ENCODE assay signal across 8 cellular contexts in the genomic region with DNA sequence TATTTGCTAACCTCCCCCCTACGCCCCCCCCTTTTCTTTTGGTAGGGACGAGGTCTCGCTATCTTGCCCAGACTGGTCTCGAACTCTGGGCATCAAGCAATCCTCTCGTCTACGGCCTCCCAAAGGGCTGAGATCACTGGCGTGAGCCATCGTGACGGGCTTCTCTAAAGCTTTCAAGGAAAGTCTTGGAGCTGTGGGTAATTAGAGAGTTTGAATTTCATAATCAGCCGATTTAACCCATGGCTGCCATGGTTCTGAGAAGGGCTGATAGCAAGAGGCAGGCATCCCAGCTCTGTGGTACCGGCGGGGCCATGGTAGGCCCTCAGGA. TPM values are rescaled to one million over a fixed set of nuclear protein-coding genes. Genes with fewer than 3 reads are reported as not detected.
A peak's percentile ranks its signal among the peaks of the same experiment; 100 is the strongest.
DNase-seq lines count a peak whose midpoint lies in the region; ATAC-seq, FAIRE-seq and TF ChIP-seq lines count a peak whose summit lies in the region.

No MANE protein-coding gene starts in this region.

- H2BK5ac ChIP-seq in mesendoderm (ENCODE audit: low read length), result no peak overlapping the region

- SMC1A ChIA-PET in GM12878 (lab: Charles Lee; ENCODE audit: uncharacterized antibody, unreplicated experiment), result interaction anchor here (0.7 to 1.7 kb wide), 5 partner anchors 12 to 229 kb away, joined by 3 to 4 read pairs (median 3); a partner anchor contains a TSS

- H2BK120ac ChIP-seq in mesendoderm (ENCODE audit: low read depth, low read length), result no peak overlapping the region

- POLR2A ChIA-PET in GM12878 (lab: Charles Lee), result interaction anchor here (0.8 to 2.9 kb wide), 6 partner anchors 11 to 102 kb away, joined by 3 to 12 read pairs (median 4); a partner anchor contains a TSS

- TF ChIP-seq CTCF in left ventricle myocardium inferior (IDR thresholded peaks at IDR 0.05; ENCODE audit: borderline replicate concordance) (no peak), GM12878 (IDR thresholded peaks at IDR 0.05 in 2 of 3, conservative IDR thresholded peaks at IDR 0.05 in 1 of 3; ENCODE audit: control insufficient read depth in 2 of 3, extremely low read depth in 1 of 3, insufficient read depth in 1 of 3, low read depth in 3 of 3, low read length in 3 of 3) (no peak), uterus (IDR thresholded peaks at IDR 0.05) (no peak)

- H2BK15ac ChIP-seq in mesendoderm (replicated peaks; ENCODE audit: low read depth), result no peak overlapping the region

- TF ChIP-seq POLR2A in GM12878 (IDR thresholded peaks at IDR 0.05; ENCODE audit: low read depth, low read length) (no peak), uterus (IDR thresholded peaks at IDR 0.05) (no peak)

- WGBS in GM12878 (ENCODE audit: insufficient coverage, insufficient replicate concordance, low lambda C conversion rate, missing lambda C conversion rate), result 79% methylated on average over 12 of the region's 12 CpGs
- WGBS in mesendoderm (ENCODE audit: extremely low coverage, insufficient coverage, low lambda C conversion rate), result no CpG with 5 or more reads among the region's 12 CpGs

- no peak for FAIRE-seq in GM12878 (lab: Jason Lieb, UNC)

- ATAC-seq in left cardiac atrium (no peak), GM12878 (no peak), HG02973 (IDR thresholded peaks at IDR 0.05; ENCODE audit: unreplicated experiment) (no peak)

- H3K27me3 ChIP-seq in left ventricle myocardium inferior (ENCODE audit: low read depth) (no peaks in the 10 kb centered on the region), GM12878 (replicated peaks in 1 of 2; ENCODE audit: control insufficient read depth in 2 of 2, insufficient read depth in 2 of 2, low read length in 1 of 2) (no peaks in the 10 kb centered on the region), mesendoderm (ENCODE audit: insufficient read depth, low read length, poor library complexity) (no peaks in the 10 kb centered on the region), uterus (no peaks in the 10 kb centered on the region)

- RAD21 ChIA-PET in GM12878 (lab: Charles Lee; ENCODE audit: unreplicated experiment), result interaction anchor here (0.8 to 1.5 kb wide), 5 partner anchors 9 to 85 kb away, joined by 3 to 7 read pairs (median 5); a partner anchor contains a TSS

- peak overlapping the region; percentile 98 for H3K27ac ChIP-seq in left ventricle myocardium inferior (replicated peaks)
- H3K27ac ChIP-seq in GM12878 (ENCODE audit: control insufficient read depth, insufficient read depth), result peak overlapping the region; percentile 22; the same call in 1 of the 2 replicates
- no peak overlapping the region for H3K27ac ChIP-seq in mesendoderm (ENCODE audit: low read depth, low read length)
- peak overlapping the region; percentile 57 to 88 for H3K27ac ChIP-seq in uterus

- H2AK5ac ChIP-seq in mesendoderm (ENCODE audit: low read length), result no peak overlapping the region

- H3K18ac ChIP-seq in mesendoderm (ENCODE audit: low read length), result peak overlapping the region; percentile 64

- H3K9me3 ChIP-seq in left ventricle myocardium inferior (replicated peaks), result no peaks in the 10 kb centered on the region
- H3K9me3 ChIP-seq in GM12878 (replicated peaks; ENCODE audit: control insufficient read depth, insufficient read depth, low read length), result no peaks in the 10 kb centered on the region
- no peaks in the 10 kb centered on the region for H3K9me3 ChIP-seq in uterus

- CTCF ChIA-PET in GM12878 (lab: Yijun Ruan, JAX), result interaction anchor here (0.7 to 5.0 kb wide), 9 partner anchors 10 to 236 kb away, joined by 3 to 43 read pairs (median 4); a partner anchor contains a TSS

- TF ChIP-seq RAD21 in GM12878 (IDR thresholded peaks at IDR 0.05; ENCODE audit: insufficient read depth, low read depth, low read length), result no peak

- intact Hi-C loops in left ventricle myocardium inferior (cut with micrococcal nuclease), result no loop called here
- intact Hi-C loops in left cardiac atrium (cut with DNase I), result loop anchor here in 1 of 2 donors (5.0 kb wide), 1 partner anchor 38 kb away; no protein-coding TSS in a partner anchor
- intact Hi-C loops in GM12878 (cut with micrococcal nuclease; ENCODE audit: unreplicated experiment), result loop anchor here (10.0 kb wide), 1 partner anchor 409 kb away; no protein-coding TSS in a partner anchor
- intact Hi-C loops in uterus (cut with DNase I; ENCODE audit: low total_unique reads), result no loop called here

- TF ChIP-seq EP300 in GM12878 (IDR thresholded peaks at IDR 0.05; ENCODE audit: borderline replicate concordance in 1 of 2, control insufficient read depth in 1 of 2, low read depth in 2 of 2, low read length in 2 of 2), result no peak

- no peak overlapping the region for H4K8ac ChIP-seq in mesendoderm (ENCODE audit: low read depth, low read length)

- H3K56ac ChIP-seq in mesendoderm (ENCODE audit: low read length), result peak overlapping the region; percentile 49

- in situ Hi-C loops in GM12878 (cut with MboI), result no loop called here

- peak overlapping the region; percentile 4; the same call in 1 of the 2 replicates for H3K9ac ChIP-seq in GM12878 (ENCODE audit: control insufficient read depth, insufficient read depth, low read length)
- H3K9ac ChIP-seq in mesendoderm (ENCODE audit: low read length), result no peak overlapping the region

- H3K4me2 ChIP-seq in GM12878 (ENCODE audit: control insufficient read depth, insufficient read depth) (peak overlapping the region; percentile 97), mesendoderm (ENCODE audit: low read length) (no peak overlapping the region)

- H3K23ac ChIP-seq in mesendoderm (ENCODE audit: low read length), result no peak overlapping the region

- H4K20me1 ChIP-seq in GM12878 (ENCODE audit: control insufficient read depth, insufficient read depth), result no peaks in the 10 kb centered on the region

- BruUV-seq in GM12878 (replicated peaks; lab: Mats Ljungman, UMichigan), result no TSS peak

- H3K79me2 ChIP-seq in GM12878 (ENCODE audit: control insufficient read depth, insufficient read depth, low read length) (peaks cover 11% of the 10 kb centered on the region), mesendoderm (ENCODE audit: control insufficient read depth, insufficient read depth, low read length) (no peaks in the 10 kb centered on the region)

- no peaks in the 10 kb centered on the region for H3K79me1 ChIP-seq in mesendoderm (ENCODE audit: low read length)

- peak overlapping the region; percentile 67 for H2AFZ ChIP-seq in GM12878 (ENCODE audit: control insufficient read depth, low read depth, low read length)

- DNase-seq in left ventricle myocardium inferior (no peak), left cardiac atrium (no peak), GM12878 (ENCODE audit: low read depth, low spot score) (no peak), mesendoderm (no peak), uterus (peak in 1 of 2 donors; percentile 26), NCI-H146 treated with DMSO at 0.1 percent for 48 hours (lab: John Stamatoyannopoulos, UW; ENCODE audit: unreplicated experiment) (no peak), AG08396 (ENCODE audit: low spot score) (no peak)

- peak overlapping the region; percentile 27 for H3K4ac ChIP-seq in mesendoderm (ENCODE audit: low read depth, low read length)

- H4K5ac ChIP-seq in mesendoderm (ENCODE audit: low read length), result no peak overlapping the region

- peak overlapping the region; percentile 92 for H3K4me3 ChIP-seq in left ventricle myocardium inferior
- H3K4me3 ChIP-seq in GM12878, result no peak overlapping the region
- no peak overlapping the region for H3K4me3 ChIP-seq in mesendoderm (ENCODE audit: low read length)
- H3K4me3 ChIP-seq in uterus, result no peak overlapping the region

- peaks cover 60% of the 10 kb centered on the region for H3K4me1 ChIP-seq in left ventricle myocardium inferior
- peaks cover 16% of the 10 kb centered on the region for H3K4me1 ChIP-seq in GM12878 (ENCODE audit: control insufficient read depth, insufficient read depth, low read length)
- H3K4me1 ChIP-seq in mesendoderm (ENCODE audit: control insufficient read depth, low read depth, low read length), result peaks cover 4% of the 10 kb centered on the region
- peaks cover 0 to 20% of the 10 kb centered on the region in 2 donors for H3K4me1 ChIP-seq in uterus

- H3K36me3 ChIP-seq in left ventricle myocardium inferior (peaks cover 8% of the 10 kb centered on the region), GM12878 (ENCODE audit: control insufficient read depth in 2 of 2, insufficient read depth in 2 of 2, low read length in 1 of 2) (no peaks in the 10 kb centered on the region), mesendoderm (ENCODE audit: control insufficient read depth, insufficient read depth, low read length) (no peaks in the 10 kb centered on the region), uterus (no peaks in the 10 kb centered on the region)

RNA-seq across cellular contexts. Expression of a gene that starts 0.7 kb away (rescaled TPM):
- total RNA-seq in left ventricle myocardium inferior (11.7 TPM), left cardiac atrium (10 to 100 TPM; 11.2 to 11.6 TPM), GM12878 (2014; rRNA removed) (8.8 and 12.0 TPM in 2 replicates), GM12878 (2014; rRNA removed; fragmentation: Illumina TruSeq; extraction: Trizol) (2.1 TPM in 2 replicates), GM12878 (2021) (10.0 and 13.1 TPM in 2 replicates), uterus (100 to 1,000 TPM in 1 of 4 donors, 10 to 100 TPM in 2, 1 to 10 TPM in 1; 9.0 to 115 (median 19.2) TPM)
- total RNA-seq in GM12878 (2013; cell fraction: nucleolus; rRNA removed), result 7.8 and 8.0 TPM in 2 replicates
- polyA plus RNA-seq in GM12878 (2011; ENCODE audit: low read depth), result 2.4 TPM
- polyA plus RNA-seq in GM12878 (2011; rRNA removed) (1.6 and 3.5 TPM in 2 replicates), GM12878 (2014; fragmentation: Illumina TruSeq; extraction: Trizol) (0.55 and 1.5 TPM in 2 replicates), GM12878 (2014; fragmentation: Nextera tagmentation; extraction: Ambion mirVana) (under 1 TPM; 0.03 to 0.04 TPM), GM12878 (2014; rRNA removed) (11.8 and 13.1 TPM in 2 replicates), GM12878 (2016; fragmentation: Nextera tagmentation; extraction: Ambion mirVana) (10 to 100 TPM in 1 of 2 experiments, 1 to 10 TPM in 1; 8.4 to 12.5 TPM)
- polyA plus RNA-seq in GM12878 (2011; cell fraction: cytosol; rRNA removed), result 6.7 and 12.3 TPM in 2 replicates
- 4.7 TPM in 2 replicates for polyA plus RNA-seq in GM12878 (2011; cell fraction: nucleus; rRNA removed)
- 8.8 TPM in 2 replicates for polyA plus RNA-seq in GM12878 (2012)
- 4.5 and 6.7 TPM in 2 replicates for polyA minus RNA-seq in GM12878 (2011; rRNA and poly(A)+ RNA removed)
- 3.4 and 5.3 TPM in 2 replicates for polyA minus RNA-seq in GM12878 (2011; cell fraction: cytosol; rRNA and poly(A)+ RNA removed)
- 3.6 and 4.4 TPM in 2 replicates for polyA minus RNA-seq in GM12878 (2011; cell fraction: nucleus; rRNA and poly(A)+ RNA removed)
- 4.9 TPM for polyA plus RNA-seq in mesendoderm (2013, experiment 1 of 2)
- 5.1 TPM for polyA plus RNA-seq in mesendoderm (2013, experiment 2 of 2)

RNA-seq across cellular contexts. Expression of a gene that starts 1.8 kb away (rescaled TPM):
- total RNA-seq in left ventricle myocardium inferior, result 206 TPM
- total RNA-seq in left cardiac atrium, result 100 to 1,000 TPM; 147 to 152 TPM
- total RNA-seq in GM12878 (2013; cell fraction: nucleolus; rRNA removed), result 4.3 and 7.7 TPM in 2 replicates
- 118 and 126 TPM in 2 replicates for total RNA-seq in GM12878 (2014; rRNA removed)
- total RNA-seq in GM12878 (2014; rRNA removed; fragmentation: Illumina TruSeq; extraction: Trizol), result 33.4 and 37.2 TPM in 2 replicates
- 90.5 and 92.1 TPM in 2 replicates for total RNA-seq in GM12878 (2021)
- polyA plus RNA-seq in GM12878 (2011; ENCODE audit: low read depth), result 18.2 TPM
- polyA plus RNA-seq in GM12878 (2011; rRNA removed), result 59.0 and 66.8 TPM in 2 replicates
- polyA plus RNA-seq in GM12878 (2011; cell fraction: cytosol; rRNA removed), result 86.5 and 89.3 TPM in 2 replicates
- 24.2 and 35.6 TPM in 2 replicates for polyA plus RNA-seq in GM12878 (2011; cell fraction: nucleus; rRNA removed)
- polyA plus RNA-seq in GM12878 (2012), result 45.5 and 50.4 TPM in 2 replicates
- polyA plus RNA-seq in GM12878 (2014; fragmentation: Illumina TruSeq; extraction: Trizol), result 28.1 and 41.6 TPM in 2 replicates
- 10 to 100 TPM in 1 of 2 experiments, 1 to 10 TPM in 1; 8.6 to 25.2 TPM for polyA plus RNA-seq in GM12878 (2014; fragmentation: Nextera tagmentation; extraction: Ambion mirVana)
- 198 and 209 TPM in 2 replicates for polyA plus RNA-seq in GM12878 (2014; rRNA removed)
- polyA plus RNA-seq in GM12878 (2016; fragmentation: Nextera tagmentation; extraction: Ambion mirVana), result 100 to 1,000 TPM; 169 TPM
- 12.1 and 20.0 TPM in 2 replicates for polyA minus RNA-seq in GM12878 (2011; rRNA and poly(A)+ RNA removed)
- 10.2 and 12.7 TPM in 2 replicates for polyA minus RNA-seq in GM12878 (2011; cell fraction: cytosol; rRNA and poly(A)+ RNA removed)
- 4.6 and 7.7 TPM in 2 replicates for polyA minus RNA-seq in GM12878 (2011; cell fraction: nucleus; rRNA and poly(A)+ RNA removed)
- 73.8 TPM for polyA plus RNA-seq in mesendoderm (2013, experiment 1 of 2)
- 75.8 TPM for polyA plus RNA-seq in mesendoderm (2013, experiment 2 of 2)
- total RNA-seq in uterus, result 100 to 1,000 TPM in 2 of 4 donors, 10 to 100 TPM in 2; 30.9 to 289 (median 97.2) TPM

RNA-seq across cellular contexts. Expression of a gene that starts 5.5 kb away (rescaled TPM):
- total RNA-seq in left ventricle myocardium inferior, result 35.7 TPM
- total RNA-seq in left cardiac atrium, result 10 to 100 TPM; 27.5 to 33.3 TPM
- 9.0 and 11.5 TPM in 2 replicates for total RNA-seq in GM12878 (2013; cell fraction: nucleolus; rRNA removed)
- 33.3 and 36.0 TPM in 2 replicates for total RNA-seq in GM12878 (2014; rRNA removed)
- 26.1 and 31.1 TPM in 2 replicates for total RNA-seq in GM12878 (2014; rRNA removed; fragmentation: Illumina TruSeq; extraction: Trizol)
- 42.8 and 53.5 TPM in 2 replicates for total RNA-seq in GM12878 (2021)
- polyA plus RNA-seq in GM12878 (2011; ENCODE audit: low read depth), result 14.8 TPM
- 23.6 and 33.4 TPM in 2 replicates for polyA plus RNA-seq in GM12878 (2011; rRNA removed)
- polyA plus RNA-seq in GM12878 (2011; cell fraction: cytosol; rRNA removed), result 29.7 and 46.8 TPM in 2 replicates
- polyA plus RNA-seq in GM12878 (2011; cell fraction: nucleus; rRNA removed), result 51.0 and 57.0 TPM in 2 replicates
- 41.8 and 55.6 TPM in 2 replicates for polyA plus RNA-seq in GM12878 (2012)
- polyA plus RNA-seq in GM12878 (2014; fragmentation: Illumina TruSeq; extraction: Trizol), result 31.7 and 62.8 TPM in 2 replicates
- polyA plus RNA-seq in GM12878 (2014; fragmentation: Nextera tagmentation; extraction: Ambion mirVana), result 1 to 10 TPM in 1 of 2 experiments, under 1 TPM in 1; 0.76 to 2.8 TPM
- polyA plus RNA-seq in GM12878 (2014; rRNA removed), result 71.0 and 77.5 TPM in 2 replicates
- polyA plus RNA-seq in GM12878 (2016; fragmentation: Nextera tagmentation; extraction: Ambion mirVana), result 10 to 100 TPM; 61.5 to 63.8 TPM
- polyA minus RNA-seq in GM12878 (2011; rRNA and poly(A)+ RNA removed), result 11.6 and 12.9 TPM in 2 replicates
- polyA minus RNA-seq in GM12878 (2011; cell fraction: cytosol; rRNA and poly(A)+ RNA removed), result 5.3 and 12.0 TPM in 2 replicates
- 4.6 and 9.6 TPM in 2 replicates for polyA minus RNA-seq in GM12878 (2011; cell fraction: nucleus; rRNA and poly(A)+ RNA removed)
- polyA plus RNA-seq in mesendoderm (2013, experiment 1 of 2), result 87.4 TPM
- polyA plus RNA-seq in mesendoderm (2013, experiment 2 of 2), result 85.3 TPM
- total RNA-seq in uterus, result 10 to 100 TPM in 2 of 4 donors, 1 to 10 TPM in 2; 2.8 to 22.2 (median 8.9) TPM

RNA-seq across cellular contexts. Expression of a gene that starts 22.2 kb away (rescaled TPM):
- total RNA-seq in left ventricle myocardium inferior (0.11 TPM), left cardiac atrium (under 1 TPM; 0.37 to 0.47 TPM), GM12878 (2014; rRNA removed) (10.7 and 13.4 TPM in 2 replicates), GM12878 (2014; rRNA removed; fragmentation: Illumina TruSeq; extraction: Trizol) (4.6 and 5.5 TPM in 2 replicates), GM12878 (2021) (13.1 and 16.0 TPM in 2 replicates), uterus (1 to 10 TPM in 2 of 4 donors, not detected in 2; 1.6 to 2.4 TPM)
- 14.1 and 14.4 TPM in 2 replicates for total RNA-seq in GM12878 (2013; cell fraction: nucleolus; rRNA removed)
- 1.2 TPM for polyA plus RNA-seq in GM12878 (2011; ENCODE audit: low read depth)
- polyA plus RNA-seq in GM12878 (2011; rRNA removed) (2.2 and 4.4 TPM in 2 replicates), GM12878 (2014; fragmentation: Illumina TruSeq; extraction: Trizol) (6.2 and 8.4 TPM in 2 replicates), GM12878 (2014; fragmentation: Nextera tagmentation; extraction: Ambion mirVana) (1 to 10 TPM; 2.2 to 2.3 TPM), GM12878 (2014; rRNA removed) (17.9 and 20.8 TPM in 2 replicates), GM12878 (2016; fragmentation: Nextera tagmentation; extraction: Ambion mirVana) (10 to 100 TPM; 16.5 to 16.6 TPM)
- polyA plus RNA-seq in GM12878 (2011; cell fraction: cytosol; rRNA removed), result 4.9 and 8.8 TPM in 2 replicates
- 20.6 and 30.5 TPM in 2 replicates for polyA plus RNA-seq in GM12878 (2011; cell fraction: nucleus; rRNA removed)
- polyA plus RNA-seq in GM12878 (2012), result 3.6 and 4.6 TPM in 2 replicates
- polyA minus RNA-seq in GM12878 (2011; rRNA and poly(A)+ RNA removed), result 2.4 and 5.0 TPM in 2 replicates
- 3.6 and 4.7 TPM in 2 replicates for polyA minus RNA-seq in GM12878 (2011; cell fraction: cytosol; rRNA and poly(A)+ RNA removed)
- polyA minus RNA-seq in GM12878 (2011; cell fraction: nucleus; rRNA and poly(A)+ RNA removed), result 9.4 and 19.7 TPM in 2 replicates
- polyA plus RNA-seq in mesendoderm (2013, experiment 1 of 2), result 1.6 TPM
- polyA plus RNA-seq in mesendoderm (2013, experiment 2 of 2), result 1.8 TPM

RNA-seq across cellular contexts. Expression of a gene that starts 30.8 kb away (rescaled TPM):
- total RNA-seq in left ventricle myocardium inferior (6.8 TPM), left cardiac atrium (1 to 10 TPM; 9.5 to 10.0 TPM), GM12878 (2014; rRNA removed) (1.3 and 1.5 TPM in 2 replicates), GM12878 (2014; rRNA removed; fragmentation: Illumina TruSeq; extraction: Trizol) (0.58 and 0.60 TPM in 2 replicates), GM12878 (2021) (5.1 and 6.7 TPM in 2 replicates), uterus (10 to 100 TPM in 1 of 4 donors, 1 to 10 TPM in 2, under 1 TPM in 1; 0.51 to 12.6 (median 7.6) TPM)
- total RNA-seq in GM12878 (2013; cell fraction: nucleolus; rRNA removed), result 5.8 and 6.9 TPM in 2 replicates
- polyA plus RNA-seq in GM12878 (2011; ENCODE audit: low read depth), result 0.62 TPM
- polyA plus RNA-seq in GM12878 (2011; rRNA removed) (0.45 and 0.81 TPM in 2 replicates), GM12878 (2014; fragmentation: Illumina TruSeq; extraction: Trizol) (0.38 and 1.1 TPM in 2 replicates), GM12878 (2014; fragmentation: Nextera tagmentation; extraction: Ambion mirVana) (under 1 TPM; 0.04 to 0.05 TPM), GM12878 (2014; rRNA removed) (4.3 and 5.1 TPM in 2 replicates), GM12878 (2016; fragmentation: Nextera tagmentation; extraction: Ambion mirVana) (1 to 10 TPM; 1.0 to 1.1 TPM)
- polyA plus RNA-seq in GM12878 (2011; cell fraction: cytosol; rRNA removed), result 0.97 and 0.99 TPM in 2 replicates
- 8.5 and 12.4 TPM in 2 replicates for polyA plus RNA-seq in GM12878 (2011; cell fraction: nucleus; rRNA removed)
- 2.1 and 2.3 TPM in 2 replicates for polyA plus RNA-seq in GM12878 (2012)
- polyA minus RNA-seq in GM12878 (2011; rRNA and poly(A)+ RNA removed), result 0.73 and 0.93 TPM in 2 replicates
- polyA minus RNA-seq in GM12878 (2011; cell fraction: cytosol; rRNA and poly(A)+ RNA removed), result 0.40 and 0.42 TPM in 2 replicates
- polyA minus RNA-seq in GM12878 (2011; cell fraction: nucleus; rRNA and poly(A)+ RNA removed), result 1.9 and 5.3 TPM in 2 replicates
- 4.2 TPM for polyA plus RNA-seq in mesendoderm (2013, experiment 1 of 2)
- 4.3 TPM for polyA plus RNA-seq in mesendoderm (2013, experiment 2 of 2)
